21 cellular contexts compared by ENCODE assay signal in the genomic region with DNA sequence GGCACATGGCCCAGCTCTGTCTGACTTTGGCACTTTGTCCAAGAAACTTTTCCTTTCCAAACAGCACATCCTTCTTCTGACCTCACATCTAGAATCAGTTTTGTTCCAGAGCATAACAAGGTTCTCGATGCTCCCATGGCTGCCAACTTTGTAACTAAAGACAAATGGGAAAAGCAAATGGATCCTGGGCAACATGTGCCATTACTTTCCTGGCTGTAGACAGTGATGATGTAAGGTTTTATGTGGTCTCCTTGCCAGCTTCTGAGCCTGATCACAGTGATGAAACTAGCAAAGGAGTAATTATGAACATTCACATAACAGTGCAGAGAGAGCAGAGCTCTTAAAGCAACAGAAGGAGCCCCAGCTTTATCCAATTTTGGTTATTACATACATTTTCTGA.
"Had no signal": no experiment of that assay in that cellular context is flagged by ENCODE, and none has a peak within 500 bp of the region (broad histone marks: within the 10 kb centered on the region; RNA-seq: fewer than 3 reads in every experiment).

No MANE protein-coding gene starts in this region.

- H3K36me3 ChIP-seq: colonic mucosa, transverse colon, vagina had no signal

- FAIRE-seq: TTC549 had no signal

- H3K9me3 ChIP-seq: body of pancreas, colonic mucosa, transverse colon, vagina had no signal

- H3K27ac Mint-ChIP-seq: activated B cell treated with CpG ODN at 0.5 μM for 24 hours; activated CD4-positive, alpha-beta T cell treated with anti-CD3 and anti-CD28 coated beads, Interleukin-2, amount 10 ng/mL, durations not matched to agents 7 days and 5 days; activated naive CD4-positive, alpha-beta T cell treated with anti-CD3 and anti-CD28 coated beads, Interleukin-2, amount 50 U/mL, for 72 hours; activated T-cell treated with anti-CD3 and anti-CD28 coated beads, Interleukin-2, amount 50 U/mL, for 72 hours; nephron progenitor cell; stimulated activated naive B cell treated with anti-CD40 and anti-IgM and Interleukin-4, amounts not matched to agents 10 μg/mL and 1 μg/mL and 100 μg/mL, for 72 hours had no signal

- H3K27me3 Mint-ChIP-seq: activated B cell treated with CpG ODN at 0.5 μM for 24 hours; activated CD4-positive, alpha-beta T cell treated with anti-CD3 and anti-CD28 coated beads, Interleukin-2, amount 10 ng/mL, durations not matched to agents 7 days and 5 days; stimulated activated naive B cell treated with anti-CD40 and anti-IgM and Interleukin-4, amounts not matched to agents 10 μg/mL and 1 μg/mL and 100 μg/mL, for 72 hours had no signal

- H3K27ac ChIP-seq: body of pancreas, colonic mucosa, skin epidermis, transverse colon, vagina had no signal

- H3K4me3 Mint-ChIP-seq: activated B cell treated with CpG ODN at 0.5 μM for 24 hours; activated CD4-positive, alpha-beta T cell treated with anti-CD3 and anti-CD28 coated beads, Interleukin-2, amount 10 ng/mL, durations not matched to agents 7 days and 5 days; activated T-cell treated with anti-CD3 and anti-CD28 coated beads, Interleukin-2, amount 50 U/mL, for 72 hours; nephron progenitor cell; stimulated activated naive B cell treated with anti-CD40 and anti-IgM and Interleukin-4, amounts not matched to agents 10 μg/mL and 1 μg/mL and 100 μg/mL, for 72 hours had no signal

- ATAC-seq: activated naive CD4-positive, alpha-beta T cell treated with anti-CD3 and anti-CD28 coated beads, Interleukin-2, amount 50 U/mL, for 72 hours; activated T-cell treated with anti-CD3 and anti-CD28 coated beads, Interleukin-2, amount 50 U/mL, for 72 hours; body of pancreas; stimulated activated naive B cell treated with anti-CD40 and anti-IgM and Interleukin-4, amounts not matched to agents 10 μg/mL and 1 μg/mL and 100 μg/mL, for 72 hours had no signal

- H3K4me1 Mint-ChIP-seq: activated B cell treated with CpG ODN at 0.5 μM for 24 hours; activated CD4-positive, alpha-beta T cell treated with anti-CD3 and anti-CD28 coated beads, Interleukin-2, amount 10 ng/mL, durations not matched to agents 7 days and 5 days; nephron progenitor cell; stimulated activated naive B cell treated with anti-CD40 and anti-IgM and Interleukin-4, amounts not matched to agents 10 μg/mL and 1 μg/mL and 100 μg/mL, for 72 hours had no signal

- DNase-seq: activated B cell treated with CpG ODN at 0.5 μM for 24 hours; activated CD4-positive, alpha-beta T cell treated with anti-CD3 and anti-CD28 coated beads, Interleukin-2, amount 10 ng/mL, durations not matched to agents 7 days and 5 days; activated CD8-positive, alpha-beta memory T cell treated with anti-CD3 and anti-CD28 coated beads, Interleukin-2, amount 50 U/mL, for 48 hours; activated gamma-delta T cell; activated T-cell treated with anti-CD3 and anti-CD28 coated beads, Interleukin-2, amount 50 U/mL, for 72 hours; amniotic stem cell; body of pancreas; central memory CD4-positive, alpha-beta T cell; colonic mucosa; glutamatergic neuron; nephron progenitor cell; occipital lobe; stimulated activated CD4-positive, alpha-beta T cell treated with anti-CD3 and anti-CD28 coated beads, Interleukin-15, amount 100 ng/mL, for 24 hours; stimulated activated CD4-positive, alpha-beta T cell treated with anti-CD3 and anti-CD28 coated beads, Interleukin-4, amount 100 ng/mL, for 1 hour; stimulated activated naive B cell treated with anti-CD40 and anti-IgM and Interleukin-4, amounts not matched to agents 10 μg/mL and 1 μg/mL and 100 μg/mL, for 72 hours; T-helper 2 cell; transverse colon had no signal

- H3K36me3 Mint-ChIP-seq: activated naive CD4-positive, alpha-beta T cell treated with anti-CD3 and anti-CD28 coated beads, Interleukin-2, amount 50 U/mL, for 72 hours; stimulated activated naive B cell treated with anti-CD40 and anti-IgM and Interleukin-4, amounts not matched to agents 10 μg/mL and 1 μg/mL and 100 μg/mL, for 72 hours had no signal

- H3K27me3 ChIP-seq: body of pancreas, colonic mucosa, transverse colon, vagina had no signal

- H3K4me3 ChIP-seq: body of pancreas, colonic mucosa, skin epidermis, transverse colon, vagina had no signal

- H3K4me1 ChIP-seq: body of pancreas, colonic mucosa, transverse colon, vagina had no signal
